Comparison of ENCODE assay signal across 8 cellular contexts in the genomic region with DNA sequence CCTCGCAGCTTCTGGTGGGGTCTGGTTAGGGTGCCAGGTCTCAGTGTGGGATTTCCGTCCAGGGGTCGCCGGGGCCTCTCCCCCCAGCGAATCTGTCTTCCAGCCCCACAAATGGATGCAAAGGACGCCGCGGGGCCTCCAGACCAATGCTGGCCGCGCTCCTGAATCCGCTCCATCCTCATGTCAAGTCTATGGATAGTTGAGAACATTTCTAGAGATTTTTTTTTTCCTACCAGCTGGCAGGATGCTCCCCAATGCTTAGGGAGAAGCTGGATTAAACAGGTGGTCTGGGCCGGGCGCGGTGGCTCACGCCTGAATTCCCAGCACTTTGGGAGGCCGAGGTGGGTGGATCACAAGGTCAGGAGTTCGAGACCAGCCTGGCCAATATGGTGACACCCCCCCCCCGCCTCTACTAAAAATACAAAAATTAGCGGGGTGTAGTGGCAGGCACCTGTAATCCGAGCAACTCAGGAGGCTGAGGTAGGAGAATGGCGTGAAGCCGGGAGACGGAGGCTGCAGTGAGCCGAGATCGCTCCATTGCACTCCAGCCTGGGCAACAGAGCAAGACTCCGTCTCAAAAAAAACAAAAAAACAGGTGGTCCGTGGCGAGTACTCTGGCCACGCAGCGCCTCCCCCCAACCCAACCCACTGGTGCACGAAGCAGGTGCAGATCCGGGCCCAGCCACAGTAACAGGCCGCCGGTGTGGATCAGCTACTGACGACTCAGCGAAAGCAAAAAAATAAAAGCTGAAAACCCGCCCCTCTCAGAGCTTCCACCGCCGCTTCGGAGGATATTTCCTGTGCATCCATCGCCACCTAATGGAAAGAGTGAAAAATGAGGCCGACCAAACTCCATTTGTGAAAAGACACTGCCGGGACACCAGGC. TPM values are rescaled to one million over a fixed set of nuclear protein-coding genes. Genes with fewer than 3 reads are reported as not detected.
A peak's percentile ranks its signal among the peaks of the same experiment; 100 is the strongest.
DNase-seq lines count a peak whose midpoint lies in the region; ATAC-seq, FAIRE-seq and TF ChIP-seq lines count a peak whose summit lies in the region.

No MANE protein-coding gene starts in this region.

- peak overlapping the region; percentile 77 for H3K27ac Mint-ChIP-seq in CD4-positive, alpha-beta T cell

- H3K4me1 ChIP-seq in kidney (ENCODE audit: control insufficient read depth in 1 of 2, insufficient read depth in 1 of 2, low read depth in 1 of 2, low read length in 2 of 2): peaks cover 0 to 8% of the 10 kb centered on the region in 2 donors

- no peaks in the 10 kb centered on the region for H3K36me3 Mint-ChIP-seq in CD4-positive, alpha-beta T cell (ENCODE audit: low read depth)

- H3K9me3 ChIP-seq in CD4-positive, alpha-beta T cell (ENCODE audit: control insufficient read depth, low read length): no peaks in the 10 kb centered on the region
- H3K9me3 ChIP-seq in kidney (ENCODE audit: control insufficient read depth in 1 of 2, low read length in 2 of 2): no peaks in the 10 kb centered on the region

- H3K27ac ChIP-seq in CD4-positive, alpha-beta T cell (ENCODE audit: low read depth, low read length): peak overlapping the region; percentile 21
- H3K27ac ChIP-seq in kidney (ENCODE audit: low read depth in 2 of 2, low read length in 2 of 2): peak overlapping the region; percentile 67 to 86

- POLR2A ChIA-PET in CD4-positive, alpha-beta T cell (lab: Charles Lee): interaction anchor here (0.8 to 4.9 kb wide), 9 partner anchors 16 to 568 kb away, joined by 3 to 44 read pairs (median 7); partner anchors contain the start of genes GEMIN4, GLOD4, MRM3 and TIMM22

- H3K36me3 ChIP-seq in kidney (ENCODE audit: control insufficient read depth in 1 of 2, insufficient read depth in 2 of 2, low read length in 2 of 2): no peaks in the 10 kb centered on the region

- peak; percentile 86 for FAIRE-seq in kidney (lab: Jason Lieb, UNC)

- ATAC-seq in CD4-positive, alpha-beta T cell (ENCODE audit: poor library complexity): peak; percentile 88
- peak; percentile 47 for ATAC-seq in HG02610 (IDR thresholded peaks at IDR 0.05; ENCODE audit: unreplicated experiment)
- no peak for ATAC-seq in GM18519 (IDR thresholded peaks at IDR 0.05; ENCODE audit: low FRiP score, unreplicated experiment)

- no peaks in the 10 kb centered on the region for H3K9me3 Mint-ChIP-seq in CD4-positive, alpha-beta T cell

- H3K4me1 Mint-ChIP-seq in CD4-positive, alpha-beta T cell (ENCODE audit: low read depth): peaks cover 17% of the 10 kb centered on the region

- CTCF ChIA-PET in CD4-positive, alpha-beta T cell (lab: Charles Lee): interaction anchor here (0.9 to 3.4 kb wide), 12 partner anchors 16 to 831 kb away, joined by 3 to 53 read pairs (median 8); partner anchors contain the start of genes GLOD4, MRM3 and TIMM22

- peak overlapping the region; percentile 32 to 58 for H3K9ac ChIP-seq in kidney (ENCODE audit: low read length in 2 of 2)

- H3K27me3 ChIP-seq in CD4-positive, alpha-beta T cell (ENCODE audit: control insufficient read depth, insufficient read depth, low read length): peaks cover 32% of the 10 kb centered on the region

- peak overlapping the region; percentile 44 to 52 for H3K4me3 ChIP-seq in kidney (ENCODE audit: low read length in 2 of 2)

- peaks cover 28% of the 10 kb centered on the region for H3K27me3 Mint-ChIP-seq in CD4-positive, alpha-beta T cell

- peak overlapping the region; percentile 91 for H3K4me3 Mint-ChIP-seq in CD4-positive, alpha-beta T cell

- intact Hi-C loops in CD4-positive, alpha-beta T cell (cut with DNase I, micrococcal nuclease): loop anchor here (1.0 to 10.0 kb wide), 7 partner anchors 16 to 836 kb away; no protein-coding TSS in a partner anchor
- intact Hi-C loops in kidney (cut with DNase I): loop anchor here (10.0 kb wide), 2 partner anchors 106 to 186 kb away; no protein-coding TSS in a partner anchor

- peak; percentile 84 for TF ChIP-seq CTCF in CD4-positive, alpha-beta T cell (IDR thresholded peaks at IDR 0.05)
- TF ChIP-seq CTCF in kidney (IDR thresholded peaks at IDR 0.05; ENCODE audit: borderline replicate concordance, extremely low read depth, insufficient read depth): peak; percentile 90

- peak; percentile 62 to 80 (median 70) for DNase-seq in CD4-positive, alpha-beta T cell
- peak; percentile 66 for DNase-seq in NCI-H2227 treated with DMSO at 0.1 percent for 48 hours (lab: John Stamatoyannopoulos, UW)
- peak; percentile 58 for DNase-seq in activated CD4-positive, CD25-positive, alpha-beta regulatory T cell treated with anti-CD3 and anti-CD28 coated beads, Interleukin-2, amount 50 U/mL, for 16 hours (ENCODE audit: low read depth, low spot score)
- DNase-seq in cerebellar cortex (ENCODE audit: low spot score): peak; percentile 94
- DNase-seq in kidney: peak; percentile 90
- peak; percentile 82 for DNase-seq in stimulated activated CD4-positive, alpha-beta T cell treated with anti-CD3 and anti-CD28 coated beads, Interleukin-15, amount 100 ng/mL, for 24 hours

RNA-seq across cellular contexts. Expression of gene NXN, which starts 1.1 kb away (rescaled TPM):
- under 1 TPM; 0.80 to 0.98 TPM for total RNA-seq in CD4-positive, alpha-beta T cell
- total RNA-seq in kidney: 26.8 TPM
- 10.2 TPM for polyA plus RNA-seq in kidney (ENCODE audit: insufficient read depth, low read depth, low replicate concordance)

RNA-seq across cellular contexts. Expression of gene TIMM22, which starts 16.3 kb away (rescaled TPM):
- total RNA-seq in CD4-positive, alpha-beta T cell: 10 to 100 TPM; 10.2 to 10.9 TPM
- total RNA-seq in kidney: 14.6 TPM
- 17.3 TPM for polyA plus RNA-seq in kidney (ENCODE audit: insufficient read depth, low read depth, low replicate concordance)

Comparison
In these comparisons a context has a peak if more than half of its experiments do, and no peak if none do; other contexts are left out.
1. RNA of gene NXN, which starts 1.1 kb away (total RNA-seq): 26.8 TPM in kidney (single experiment); 0.80 to 0.98 TPM in CD4-positive, alpha-beta T cell; every median in the first group is over 10 times any median in the second.
2. Peak in every context shown above with its lines, with median percentiles within 50 percentile points of each other: DNase-seq.